In genomic region chr2:141440072-141440635, GRCh38 we compare ENCODE assay signal across 19 cellular contexts.
DNase-seq lines count a peak whose midpoint lies in the region; ATAC-seq, FAIRE-seq and TF ChIP-seq lines count a peak whose summit lies in the region.
"Had no signal": no experiment of that assay in that cellular context is flagged by ENCODE, and none has a peak within 500 bp of the region (broad histone marks: within the 10 kb centered on the region; RNA-seq: fewer than 3 reads in every experiment).

No MANE protein-coding gene starts in this region.

- H3K9ac ChIP-seq in HepG2 (ENCODE audit: insufficient read depth, low read depth, low read length): no peak overlapping the region

- H3K4me3 Mint-ChIP-seq in WTC11: no peak overlapping the region
- H3K4me3 Mint-ChIP-seq: CD4-positive, alpha-beta T cell; HFFc6 had no signal

- no TSS peak for BruUV-seq in HepG2 (replicated peaks; lab: Mats Ljungman, UMichigan)

- no peak for TF ChIP-seq EP300 in HepG2 (IDR thresholded peaks at IDR 0.05; ENCODE audit: low read depth in 2 of 2, low read length in 2 of 2)
- no peak for TF ChIP-seq EP300 in HepG2 (CRISPR knock-in tag; IDR thresholded peaks at IDR 0.05; ENCODE audit: borderline replicate concordance)

- no peak overlapping the region for H3K4me2 ChIP-seq in HepG2 (ENCODE audit: low read depth, low read length)
- H3K4me2 ChIP-seq: A549 had no signal

- 16% methylated on average over 16 of the region's 17 CpGs for WGBS in HepG2 (ENCODE audit: low lambda C conversion rate)
- 72% methylated on average over 16 of the region's 17 CpGs for WGBS in right lobe of liver (ENCODE audit: insufficient coverage, low coverage, low lambda C conversion rate, missing lambda C conversion rate)

- H3K27ac Mint-ChIP-seq in WTC11: no peak overlapping the region
- H3K27ac Mint-ChIP-seq: CD4-positive, alpha-beta T cell; HFFc6 had no signal

- no peak for TF ChIP-seq POLR2A in HepG2 (IDR thresholded peaks at IDR 0.05; ENCODE audit: insufficient read depth in 1 of 2, low read depth in 2 of 2, low read length in 2 of 2)
- no peak for TF ChIP-seq POLR2A in right lobe of liver (IDR thresholded peaks at IDR 0.05)

- H3K9me3 ChIP-seq in HepG2 (ENCODE audit: low read length): no peaks in the 10 kb centered on the region
- no peaks in the 10 kb centered on the region for H3K9me3 ChIP-seq in right lobe of liver
- H3K9me3 ChIP-seq in lower lobe of right lung: peaks cover 4% of the 10 kb centered on the region
- H3K9me3 ChIP-seq: A549, Caco-2 had no signal

- H3K4me1 ChIP-seq in HepG2 (ENCODE audit: insufficient read depth, low read length) (no peaks in the 10 kb centered on the region), right lobe of liver (no peaks in the 10 kb centered on the region), lower lobe of right lung (no peaks in the 10 kb centered on the region)
- H3K4me1 ChIP-seq: A549, Caco-2 had no signal

- H3K4me3 ChIP-seq in HepG2 (replicated peaks in 1 of 3; ENCODE audit: insufficient read depth in 1 of 3, low read depth in 2 of 3, low read length in 3 of 3): no peak overlapping the region
- no peak overlapping the region for H3K4me3 ChIP-seq in right lobe of liver
- no peak overlapping the region for H3K4me3 ChIP-seq in lower lobe of right lung
- H3K4me3 ChIP-seq: A549 had no signal

- CTCF ChIA-PET in HepG2 (lab: Yijun Ruan, JAX; ENCODE audit: low intra/inter-chr PET ratio, low total read pairs) (no interaction called here), WTC11 (lab: Charles Lee) (no interaction called here)

- H4K20me1 ChIP-seq in HepG2 (ENCODE audit: insufficient read depth, low read length): no peaks in the 10 kb centered on the region

- H3K27me3 Mint-ChIP-seq in WTC11 (ENCODE audit: low read depth): no peaks in the 10 kb centered on the region
- H3K27me3 Mint-ChIP-seq: CD4-positive, alpha-beta T cell had no signal

- H3K36me3 Mint-ChIP-seq in WTC11: no peaks in the 10 kb centered on the region; the same call in 1 of the 2 replicates

- DNase-seq in HepG2 (ENCODE audit: low spot score): no peak
- DNase-seq in right lobe of liver: no peak
- DNase-seq in WTC11 (ENCODE audit: low spot score): no peak
- DNase-seq in lower lobe of right lung: peak; percentile 21
- no peak for DNase-seq in left lobe of liver (ENCODE audit: low spot score)
- DNase-seq: AML-193; Caco-2; CD4-positive, alpha-beta T cell; GDM1; HFFc6 had no signal

- intact Hi-C loops in HepG2 (cut with micrococcal nuclease; ENCODE audit: unreplicated experiment) (no loop called here), right lobe of liver (cut with DNase I) (no loop called here), lower lobe of right lung (cut with DNase I) (no loop called here)

- H3K36me3 ChIP-seq in HepG2 (replicated peaks in 1 of 2; ENCODE audit: control insufficient read depth in 1 of 2, insufficient read depth in 2 of 2, low read length in 2 of 2) (no peaks in the 10 kb centered on the region), right lobe of liver (no peaks in the 10 kb centered on the region), lower lobe of right lung (no peaks in the 10 kb centered on the region)

- TF ChIP-seq CTCF in HepG2 (CRISPR knock-in tag; IDR thresholded peaks at IDR 0.05): no peak
- no peak for TF ChIP-seq CTCF in right lobe of liver (IDR thresholded peaks at IDR 0.05)
- no peak for TF ChIP-seq CTCF in WTC11 (IDR thresholded peaks at IDR 0.05)
- no peak for TF ChIP-seq CTCF in lower lobe of right lung (IDR thresholded peaks at IDR 0.05)

- no peak overlapping the region for H2AFZ ChIP-seq in HepG2 (ENCODE audit: low read length)

- H3K27me3 ChIP-seq in HepG2 (ENCODE audit: control insufficient read depth in 1 of 2, insufficient read depth in 2 of 2, low read length in 2 of 2) (no peaks in the 10 kb centered on the region), right lobe of liver (no peaks in the 10 kb centered on the region), lower lobe of right lung (ENCODE audit: low read depth) (no peaks in the 10 kb centered on the region)

- H3K9me3 Mint-ChIP-seq in WTC11: peaks cover 15% of the 10 kb centered on the region

- in situ Hi-C loops in HepG2 (cut with HindIII; ENCODE audit: extremely low pct_ligation_motif_present, low pct_unique_long_range_greater_than_20kb): no loop called here

- peak; percentile 51 for ATAC-seq in HepG2
- no peak for ATAC-seq in right lobe of liver
- ATAC-seq in WTC11: peak; percentile 60
- no peak for ATAC-seq in lower lobe of right lung
- ATAC-seq in GM21619 (IDR thresholded peaks at IDR 0.05; ENCODE audit: unreplicated experiment): no peak
- ATAC-seq in HG03175 (IDR thresholded peaks at IDR 0.05; ENCODE audit: unreplicated experiment): no peak
- ATAC-seq in left lobe of liver: no peak
- ATAC-seq: A549, HCT116 had no signal

- H3K27ac ChIP-seq in HepG2 (ENCODE audit: extremely low read length, insufficient read depth, low read length) (no peak overlapping the region), right lobe of liver (no peak overlapping the region), lower lobe of right lung (no peak overlapping the region)
- H3K27ac ChIP-seq: 22Rv1, A549, C4-2B had no signal

- POLR2A ChIA-PET in HepG2 (lab: Yijun Ruan, JAX): no interaction called here
- POLR2A ChIA-PET in WTC11 (lab: Charles Lee): no interaction called here

- no peak for TF ChIP-seq RAD21 in HepG2 (CRISPR knock-in tag; IDR thresholded peaks at IDR 0.05)

- H3K79me2 ChIP-seq in HepG2 (ENCODE audit: insufficient read depth, low read length): no peaks in the 10 kb centered on the region

- FAIRE-seq in HepG2 (lab: Jason Lieb, UNC): no peak
- FAIRE-seq: A549, D721Med, GM12892, GM18507 had no signal

- no peaks in the 10 kb centered on the region for H3K4me1 Mint-ChIP-seq in WTC11

TF ChIP-seq in HepG2, 621 proteins besides CTCF, POLR2A, EP300 and RAD21:
- TF ChIP-seq NCOA5 (CRISPR knock-in tag; IDR thresholded peaks at IDR 0.05) (no peak), ZNF362 (CRISPR knock-in tag; IDR thresholded peaks at IDR 0.05; ENCODE audit: borderline replicate concordance) (no peak)
- TF ChIP-seq, protein P1, sequence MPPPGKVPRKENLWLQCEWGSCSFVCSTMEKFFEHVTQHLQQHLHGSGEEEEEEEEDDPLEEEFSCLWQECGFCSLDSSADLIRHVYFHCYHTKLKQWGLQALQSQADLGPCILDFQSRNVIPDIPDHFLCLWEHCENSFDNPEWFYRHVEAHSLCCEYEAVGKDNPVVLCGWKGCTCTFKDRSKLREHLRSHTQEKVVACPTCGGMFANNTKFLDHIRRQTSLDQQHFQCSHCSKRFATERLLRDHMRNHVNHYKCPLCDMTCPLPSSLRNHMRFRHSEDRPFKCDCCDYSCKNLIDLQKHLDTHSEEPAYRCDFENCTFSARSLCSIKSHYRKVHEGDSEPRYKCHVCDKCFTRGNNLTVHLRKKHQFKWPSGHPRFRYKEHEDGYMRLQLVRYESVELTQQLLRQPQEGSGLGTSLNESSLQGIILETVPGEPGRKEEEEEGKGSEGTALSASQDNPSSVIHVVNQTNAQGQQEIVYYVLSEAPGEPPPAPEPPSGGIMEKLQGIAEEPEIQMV (CRISPR knock-in tag; IDR thresholded peaks at IDR 0.05; ENCODE audit: low read depth): peak; percentile 73; the same call in 1 of the 2 replicates

TF ChIP-seq in WTC11, 78 proteins besides CTCF, POLR2A, EP300 and RAD21:
- TF ChIP-seq GTF2I (CRISPR knock-in tag; conservative IDR thresholded peaks at IDR 0.05) (no peak), GRHL2 (CRISPR knock-in tag; IDR thresholded peaks at IDR 0.05; ENCODE audit: insufficient replicate concordance, severe bottlenecking) (no peak), ESRRA (CRISPR knock-in tag; IDR thresholded peaks at IDR 0.05; ENCODE audit: borderline replicate concordance) (no peak), NR1H2 (CRISPR knock-in tag; IDR thresholded peaks at IDR 0.05) (no peak), MXD4 (CRISPR knock-in tag; IDR thresholded peaks at IDR 0.05; ENCODE audit: borderline replicate concordance) (no peak), TEAD4 (CRISPR knock-in tag; IDR thresholded peaks at IDR 0.05) (no peak)
- TF ChIP-seq, protein P2, sequence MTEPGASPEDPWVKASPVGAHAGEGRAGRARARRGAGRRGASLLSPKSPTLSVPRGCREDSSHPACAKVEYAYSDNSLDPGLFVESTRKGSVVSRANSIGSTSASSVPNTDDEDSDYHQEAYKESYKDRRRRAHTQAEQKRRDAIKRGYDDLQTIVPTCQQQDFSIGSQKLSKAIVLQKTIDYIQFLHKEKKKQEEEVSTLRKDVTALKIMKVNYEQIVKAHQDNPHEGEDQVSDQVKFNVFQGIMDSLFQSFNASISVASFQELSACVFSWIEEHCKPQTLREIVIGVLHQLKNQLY (CRISPR knock-in tag; IDR thresholded peaks at IDR 0.05): no peak
TF ChIP-seq in WTC11: peak in this region for 0.

Comparison
In these comparisons a context has a peak if more than half of its experiments do, and no peak if none do; other contexts are left out.
1. ATAC-seq: peak in HepG2 (single experiment) and WTC11 (single experiment); none in right lobe of liver (0 of 4), lower lobe of right lung (0 of 2), GM21619 (single experiment), HG03175 (single experiment) and left lobe of liver (single experiment).